ENCODE assay signal across 8 cellular contexts in the genomic region with DNA sequence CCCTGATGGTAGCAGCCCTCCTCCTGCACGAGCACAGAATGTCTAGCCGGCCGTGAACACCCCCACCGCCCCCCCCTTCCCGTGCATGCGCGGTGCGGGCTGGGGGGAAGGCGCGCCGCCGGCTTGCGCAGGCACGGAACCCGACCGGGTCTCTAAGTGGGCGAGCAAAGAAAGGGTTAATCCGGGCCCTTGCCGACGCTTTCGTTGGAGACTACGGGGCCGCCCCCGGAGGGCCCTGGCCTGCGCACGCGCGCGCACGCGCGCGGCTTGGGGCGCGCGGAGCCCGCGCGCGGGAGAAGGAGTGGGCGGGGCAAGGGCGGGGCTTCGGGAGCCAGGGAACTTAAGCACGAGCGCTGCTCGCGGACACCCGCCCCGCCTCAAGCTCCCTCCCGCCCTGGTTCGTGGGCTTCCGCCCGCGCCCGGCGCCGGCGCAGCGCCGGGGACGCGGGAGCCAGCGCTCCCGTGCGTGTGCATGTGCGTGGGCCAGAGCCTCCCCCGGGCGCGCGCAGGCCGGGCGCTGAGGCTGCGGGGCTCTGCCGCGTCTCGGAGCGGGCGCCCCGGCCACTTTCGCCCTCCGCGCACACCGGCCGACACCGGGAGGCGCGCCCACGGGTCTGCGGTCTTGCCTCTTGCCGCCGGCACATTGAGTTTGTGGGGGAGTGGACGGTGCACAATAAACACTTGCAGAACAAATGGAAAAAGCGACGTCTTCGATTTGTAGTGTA. TPM values are rescaled to one million over a fixed set of nuclear protein-coding genes. Genes with fewer than 3 reads are reported as not detected.
A peak's percentile ranks its signal among the peaks of the same experiment; 100 is the strongest.
DNase-seq lines count a peak whose midpoint lies in the region; ATAC-seq and TF ChIP-seq lines count a peak whose summit lies in the region.

No MANE protein-coding gene starts in this region.

- H2AFZ ChIP-seq in DND-41 (ENCODE audit: low read depth, low read length), result peak overlapping the region; percentile 87

- TF ChIP-seq CTCF in DND-41 (IDR thresholded peaks at IDR 0.05; ENCODE audit: borderline replicate concordance, extremely low read depth, low read length, poor library complexity, severe bottlenecking) (no peak), Peyer's patch (IDR thresholded peaks at IDR 0.05) (no peak), natural killer cell (IDR thresholded peaks at IDR 0.05) (no peak)

- H3K4me3 Mint-ChIP-seq in activated T-helper 17 cell treated with anti-CD3 and anti-CD28 coated beads, Interleukin-2, amount 50 U/mL, for 72 hours, result peak overlapping the region; percentile 97
- H3K4me3 Mint-ChIP-seq in natural killer cell, result peak overlapping the region; percentile 94

- peak overlapping the region; percentile 89 for H3K27ac ChIP-seq in DND-41 (ENCODE audit: low read length)
- peak overlapping the region; percentile 87 for H3K27ac ChIP-seq in KOPT-K1 (ENCODE audit: low read depth, low read length, poor library complexity, severe bottlenecking)
- peak overlapping the region; percentile 99 to 100 (median 100) for H3K27ac ChIP-seq in Peyer's patch

- peak overlapping the region; percentile 62 to 90; a peak in 3 of 4 replicates for H3K4me3 ChIP-seq in DND-41 (ENCODE audit: low read depth in 1 of 2, low read length in 2 of 2)
- peak overlapping the region; percentile 81 to 96 (median 94) for H3K4me3 ChIP-seq in Peyer's patch

- H3K4me1 ChIP-seq in DND-41 (ENCODE audit: insufficient read depth, low read length), result peaks cover 27% of the 10 kb centered on the region
- peaks cover 0 to 8% (median 2%) of the 10 kb centered on the region in 4 donors for H3K4me1 ChIP-seq in Peyer's patch

- peak overlapping the region; percentile 86 for H3K4me2 ChIP-seq in DND-41 (ENCODE audit: insufficient read depth, low read length)

- DNase-seq in DND-41 (peak; percentile 96), Peyer's patch (peak; percentile 95 to 98 (median 98)), fibroblast of peridontal ligament (ENCODE audit: extremely low read depth) (peak; percentile 95), natural killer cell (peak; percentile 89)
- DNase-seq in stimulated activated naive CD4-positive, alpha-beta T cell (lab: John Stamatoyannopoulos, UW), result peak; percentile 92 to 97 (median 94)

- H3K9ac ChIP-seq in DND-41 (ENCODE audit: low read depth, low read length), result peak overlapping the region; percentile 87

- H3K27ac Mint-ChIP-seq in activated T-helper 17 cell treated with anti-CD3 and anti-CD28 coated beads, Interleukin-2, amount 50 U/mL, for 72 hours, result peak overlapping the region; percentile 97
- H3K27ac Mint-ChIP-seq in natural killer cell, result peak overlapping the region; percentile 95 to 96

- peak; percentile 36 to 62 for TF ChIP-seq POLR2A in Peyer's patch (IDR thresholded peaks at IDR 0.05)

- no peaks in the 10 kb centered on the region for H3K27me3 Mint-ChIP-seq in activated T-helper 17 cell treated with anti-CD3 and anti-CD28 coated beads, Interleukin-2, amount 50 U/mL, for 72 hours
- peaks cover 3 to 24% of the 10 kb centered on the region in 2 donors for H3K27me3 Mint-ChIP-seq in natural killer cell (ENCODE audit: low read depth in 2 of 2)

- no peaks in the 10 kb centered on the region for H3K9me3 Mint-ChIP-seq in activated T-helper 17 cell treated with anti-CD3 and anti-CD28 coated beads, Interleukin-2, amount 50 U/mL, for 72 hours
- H3K9me3 Mint-ChIP-seq in natural killer cell, result no peaks in the 10 kb centered on the region

- peaks cover 23% of the 10 kb centered on the region for H3K36me3 ChIP-seq in DND-41 (ENCODE audit: insufficient read depth, low read length)
- H3K36me3 ChIP-seq in KOPT-K1 (ENCODE audit: insufficient read depth, low read length), result peaks cover 17% of the 10 kb centered on the region
- peaks cover 0 to 15% (median 0%) of the 10 kb centered on the region in 3 donors for H3K36me3 ChIP-seq in Peyer's patch

- H3K36me3 Mint-ChIP-seq in activated T-helper 17 cell treated with anti-CD3 and anti-CD28 coated beads, Interleukin-2, amount 50 U/mL, for 72 hours (ENCODE audit: low read depth), result peaks cover 33% of the 10 kb centered on the region
- peaks cover 10% of the 10 kb centered on the region for H3K36me3 Mint-ChIP-seq in natural killer cell

- peaks cover 29% of the 10 kb centered on the region for H3K79me2 ChIP-seq in DND-41 (ENCODE audit: insufficient read depth, low read length)

- H4K20me1 ChIP-seq in DND-41 (ENCODE audit: insufficient read depth, low read length), result no peaks in the 10 kb centered on the region

- H3K4me1 Mint-ChIP-seq in activated T-helper 17 cell treated with anti-CD3 and anti-CD28 coated beads, Interleukin-2, amount 50 U/mL, for 72 hours, result peaks cover 23% of the 10 kb centered on the region
- peaks cover 20 to 31% of the 10 kb centered on the region in 2 donors for H3K4me1 Mint-ChIP-seq in natural killer cell

- intact Hi-C loops in natural killer cell (cut with micrococcal nuclease), result loop anchor here (2.0 kb wide), 1 partner anchor 15 kb away; no protein-coding TSS in a partner anchor

- H3K9me3 ChIP-seq in DND-41 (ENCODE audit: insufficient read depth, low read length, severe bottlenecking) (no peaks in the 10 kb centered on the region), KOPT-K1 (ENCODE audit: insufficient read depth, low read length, poor library complexity, severe bottlenecking) (no peaks in the 10 kb centered on the region), Peyer's patch (no peaks in the 10 kb centered on the region)

- peak; percentile 73 for ATAC-seq in DND-41 (ENCODE audit: insufficient read depth, low read depth)
- ATAC-seq in GM21825 (IDR thresholded peaks at IDR 0.05; ENCODE audit: unreplicated experiment), result peak; percentile 64
- ATAC-seq in activated T-helper 17 cell treated with anti-CD3 and anti-CD28 coated beads, Interleukin-2, amount 50 U/mL, for 72 hours (replicated peaks), result peak; percentile 70
- ATAC-seq in natural killer cell, result peak; percentile 65 to 88 (median 74)

- peaks cover 10% of the 10 kb centered on the region for H3K27me3 ChIP-seq in DND-41 (ENCODE audit: insufficient read depth, low read length, poor library complexity)
- no peaks in the 10 kb centered on the region for H3K27me3 ChIP-seq in Peyer's patch

RNA-seq across cellular contexts. Expression of a gene that starts 0.6 kb away (rescaled TPM):
- total RNA-seq in Peyer's patch (10 to 100 TPM in 3 of 4 donors, 1 to 10 TPM in 1; 5.8 to 15.0 (median 11.9) TPM), natural killer cell (10 to 100 TPM; 24.7 to 25.9 (median 25.5) TPM)
- 10 to 100 TPM; 13.2 to 16.1 TPM for total RNA-seq in activated T-helper 17 cell treated with anti-CD3 and anti-CD28 coated beads, Interleukin-2, amount 50 U/mL, for 72 hours

Comparison
In these comparisons a context has a peak if more than half of its experiments do, and no peak if none do; other contexts are left out.
1. Peak in every context shown above with its lines: DNase-seq, ATAC-seq, H3K4me3 ChIP-seq and H3K27ac ChIP-seq.